ENCODE assay signal across 19 cellular contexts in the genomic region with DNA sequence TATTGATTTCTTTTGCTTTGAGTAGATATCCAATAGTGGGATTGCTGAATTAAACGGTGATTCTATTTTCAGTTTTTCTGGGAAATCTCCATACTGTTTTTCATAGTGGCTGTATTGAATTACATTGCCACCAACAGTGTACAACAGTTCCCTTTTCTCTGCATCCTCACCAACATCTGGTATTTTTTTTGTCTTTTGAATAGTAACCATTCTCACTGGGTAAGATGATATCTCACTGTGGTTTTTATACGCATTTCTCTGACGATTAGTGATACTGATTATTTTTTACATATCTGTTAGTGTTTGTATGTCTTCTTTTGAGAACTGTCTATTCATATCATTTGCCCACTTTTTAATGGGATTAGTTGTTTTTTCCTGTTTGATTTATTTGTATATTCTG.
DNase-seq lines count a peak whose midpoint lies in the region; ATAC-seq and TF ChIP-seq lines count a peak whose summit lies in the region.
"Had no signal": no experiment of that assay in that cellular context is flagged by ENCODE, and none has a peak within 500 bp of the region (broad histone marks: within the 10 kb centered on the region; RNA-seq: fewer than 3 reads in every experiment).

No MANE protein-coding gene starts in this region.

- H3K4me1 Mint-ChIP-seq in osteocyte (ENCODE audit: unreplicated experiment): peaks cover 19% of the 10 kb centered on the region
- no peaks in the 10 kb centered on the region for H3K4me1 Mint-ChIP-seq in naive thymus-derived CD8-positive, alpha-beta T cell
- H3K4me1 Mint-ChIP-seq: CD8-positive, alpha-beta memory T cell had no signal

- TF ChIP-seq CTCF in osteocyte (IDR thresholded peaks at IDR 0.05): no peak

- H3K36me3 Mint-ChIP-seq in osteocyte (ENCODE audit: unreplicated experiment): no peaks in the 10 kb centered on the region
- H3K36me3 Mint-ChIP-seq in naive thymus-derived CD8-positive, alpha-beta T cell: no peaks in the 10 kb centered on the region
- H3K36me3 Mint-ChIP-seq: CD8-positive, alpha-beta memory T cell had no signal

- POLR2A ChIA-PET in naive thymus-derived CD8-positive, alpha-beta T cell (lab: Charles Lee): no interaction called here

- no peak for ATAC-seq in naive thymus-derived CD8-positive, alpha-beta T cell
- ATAC-seq: HCT116, Panc1 had no signal

- DNase-seq in COLO829 (ENCODE audit: low spot score) (peak; percentile 6), NCI-H2171 treated with DMSO at 0.1 percent for 48 hours (lab: John Stamatoyannopoulos, UW) (peak; percentile 92), brain pericyte (ENCODE audit: low read depth, low spot score) (peak; percentile 6), osteocyte (ENCODE audit: extremely low spot score, unreplicated experiment) (no peak), activated gamma-delta T cell (lab: John Stamatoyannopoulos, UW) (no peak), GM03348 (ENCODE audit: low spot score) (no peak)
- DNase-seq in naive thymus-derived CD8-positive, alpha-beta T cell: no peak
- DNase-seq: AML-193; C1 segment of cervical spinal cord; CD8-positive, alpha-beta memory T cell; GDM1; Karpas-422; NCI-H1417 treated with DMSO at 0.1 percent for 48 hours; NCI-H187; NCI-H226; NCI-H510A treated with DMSO at 0.1 percent for 48 hours; NCI-H82 had no signal

- peak overlapping the region; percentile 31 for H3K4me3 Mint-ChIP-seq in osteocyte (ENCODE audit: unreplicated experiment)
- H3K4me3 Mint-ChIP-seq in naive thymus-derived CD8-positive, alpha-beta T cell: no peak overlapping the region
- H3K4me3 Mint-ChIP-seq: CD8-positive, alpha-beta memory T cell had no signal

- peaks cover under 1% of the 10 kb centered on the region for H3K27me3 Mint-ChIP-seq in osteocyte (ENCODE audit: unreplicated experiment)
- H3K27me3 Mint-ChIP-seq in naive thymus-derived CD8-positive, alpha-beta T cell: no peaks in the 10 kb centered on the region
- H3K27me3 Mint-ChIP-seq: CD8-positive, alpha-beta memory T cell had no signal

- peak overlapping the region; percentile 61 for H3K27ac Mint-ChIP-seq in osteocyte (ENCODE audit: unreplicated experiment)
- H3K27ac Mint-ChIP-seq in naive thymus-derived CD8-positive, alpha-beta T cell: no peak overlapping the region
- H3K27ac Mint-ChIP-seq: CD8-positive, alpha-beta memory T cell had no signal

- no peaks in the 10 kb centered on the region for H3K9me3 Mint-ChIP-seq in osteocyte (ENCODE audit: unreplicated experiment)
- H3K9me3 Mint-ChIP-seq in naive thymus-derived CD8-positive, alpha-beta T cell: peaks cover 0 to 7% (median 3%) of the 10 kb centered on the region in 9 donors
- H3K9me3 Mint-ChIP-seq: CD8-positive, alpha-beta memory T cell had no signal

Comparison
In these comparisons a context has a peak if more than half of its experiments do, and no peak if none do; other contexts are left out.
1. DNase-seq: peak in COLO829 (single experiment), NCI-H2171 treated with DMSO at 0.1 percent for 48 hours (single experiment) and brain pericyte (single experiment); none in osteocyte (single experiment), activated gamma-delta T cell (single experiment), GM03348 (single experiment) and naive thymus-derived CD8-positive, alpha-beta T cell (0 of 10).